Comparison of ENCODE assay signal across 2 cellular contexts in the genomic region with DNA sequence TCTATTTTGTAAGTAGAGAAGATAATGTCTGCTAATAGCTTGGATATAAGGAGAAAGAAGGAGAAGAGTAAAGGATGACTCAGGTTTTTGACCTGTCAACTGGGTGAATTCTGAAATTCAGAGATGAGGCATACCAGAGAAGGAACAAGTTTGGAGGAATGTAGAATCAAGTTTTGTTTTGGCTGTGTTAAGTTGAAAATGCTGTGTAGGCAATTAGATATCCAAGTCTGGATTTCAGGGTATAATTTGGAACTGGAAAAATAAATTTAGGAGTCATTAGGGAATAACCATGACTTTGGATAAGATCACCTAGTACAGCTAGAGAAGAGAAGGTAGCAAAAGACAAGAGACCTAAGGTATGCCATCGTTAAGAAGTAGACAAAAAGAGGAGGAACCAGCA.
TF ChIP-seq lines count a peak whose summit lies in the region.

No MANE protein-coding gene starts in this region.

TF ChIP-seq in HepG2, 621 proteins besides CTCF, POLR2A, EP300 and RAD21:
- peak; percentile 54 to 74 for TF ChIP-seq MAFK (conservative IDR thresholded peaks at IDR 0.05 in 1 of 2, IDR thresholded peaks at IDR 0.05 in 1 of 2; ENCODE audit: low read length in 2 of 2)
- no peak for TF ChIP-seq NR3C1 (CRISPR knock-in tag; IDR thresholded peaks at IDR 0.05)
- TF ChIP-seq ZBTB49 (CRISPR knock-in tag; IDR thresholded peaks at IDR 0.05; ENCODE audit: borderline replicate concordance), result no peak
- TF ChIP-seq ZNF224 (CRISPR knock-in tag; IDR thresholded peaks at IDR 0.05), result no peak
- peak; percentile 61 for TF ChIP-seq MAFF (IDR thresholded peaks at IDR 0.05; ENCODE audit: low read depth, low read length)

TF ChIP-seq in IMR-90, 13 proteins besides CTCF, POLR2A, EP300 and RAD21:
- TF ChIP-seq CHD1 (IDR thresholded peaks at IDR 0.05; ENCODE audit: low read depth, low read length), result no peak
- no peak for TF ChIP-seq USF2 (IDR thresholded peaks at IDR 0.05; ENCODE audit: low read depth, low read length)
- TF ChIP-seq CEBPB (IDR thresholded peaks at IDR 0.05; ENCODE audit: low read depth, low read length), result no peak
- no peak for TF ChIP-seq BHLHE40 (IDR thresholded peaks at IDR 0.05; ENCODE audit: low read depth, low read length)
- peak; percentile 59 for TF ChIP-seq MAFK (IDR thresholded peaks at IDR 0.05; ENCODE audit: low read depth, low read length)
- no peak for TF ChIP-seq RCOR1 (IDR thresholded peaks at IDR 0.05; ENCODE audit: insufficient replicate concordance, low read length)
